Comparison of ENCODE assay signal across 8 cellular contexts in genomic region chr1:53946252-53947171, GRCh38. TPM values are rescaled to one million over a fixed set of nuclear protein-coding genes. Genes with fewer than 3 reads are reported as not detected.
DNase-seq lines count a peak whose midpoint lies in the region; ATAC-seq, FAIRE-seq and TF ChIP-seq lines count a peak whose summit lies in the region.

LRRC42 (plus strand) TSS chr1:53946350; CDS start chr1:53952000, 5,650 bp downstream.

- DNase-seq in AG09319 (ENCODE audit: extremely low read depth, low read depth) (no peak), GM13976 (ENCODE audit: low spot score) (peak; percentile 96), NCI-H2227 treated with DMSO at 0.1 percent for 48 hours (lab: John Stamatoyannopoulos, UW) (peak; percentile 96), bronchial epithelial cell (ENCODE audit: low read depth) (no peak), testis (no peak), NCI-H1092 (lab: John Stamatoyannopoulos, UW) (no peak)

- peak within 1 kb of the TSS; percentile 96 for H3K4me3 ChIP-seq in bronchial epithelial cell (ENCODE audit: low read depth, low read length)
- H3K4me3 ChIP-seq in liver (ENCODE audit: low read depth in 1 of 3, low read length in 3 of 3), result peak within 1 kb of the TSS; percentile 82 to 98 (median 96)
- H3K4me3 ChIP-seq in testis, result peak within 1 kb of the TSS; percentile 93 to 97

- no peak for TF ChIP-seq RAD21 in liver (IDR thresholded peaks at IDR 0.05)

- peaks cover 4% of the 10 kb centered on the region for H3K36me3 ChIP-seq in bronchial epithelial cell (ENCODE audit: control insufficient read depth, insufficient read depth, low read length)
- H3K36me3 ChIP-seq in liver (ENCODE audit: control insufficient read depth in 4 of 4, insufficient read depth in 3 of 4, low read depth in 1 of 4, low read length in 3 of 4), result no peaks in the 10 kb centered on the region
- no peaks in the 10 kb centered on the region for H3K36me3 ChIP-seq in testis (ENCODE audit: low read depth, missing control alignments)

- no peak for FAIRE-seq in bronchial epithelial cell (lab: Jason Lieb, UNC)

- H3K27me3 ChIP-seq in bronchial epithelial cell (ENCODE audit: control insufficient read depth, insufficient read depth, low read length) (no peaks in the 10 kb centered on the region), liver (ENCODE audit: control insufficient read depth in 4 of 4, insufficient read depth in 4 of 4, low read length in 3 of 4) (no peaks in the 10 kb centered on the region), testis (no peaks in the 10 kb centered on the region)

- TF ChIP-seq CTCF in AG09319 (IDR thresholded peaks at IDR 0.05; ENCODE audit: low read depth, low read length) (peak; percentile 13), GM13976 (IDR thresholded peaks at IDR 0.05; ENCODE audit: borderline replicate concordance, control extremely low read depth, extremely low read depth, insufficient read depth, missing control alignments) (peak; percentile 22), bronchial epithelial cell (IDR thresholded peaks at IDR 0.05; ENCODE audit: insufficient read depth, low read length, severe bottlenecking) (peak; percentile 49), liver (IDR thresholded peaks at IDR 0.05; ENCODE audit: low read depth, low read length, missing input control) (no peak), testis (IDR thresholded peaks at IDR 0.05) (peak in 1 of 3 experiments; percentile 13)

- peak; percentile 62 for ATAC-seq in HG02678 (IDR thresholded peaks at IDR 0.05; ENCODE audit: unreplicated experiment)

- peak within 1 kb of the TSS; percentile 35 to 89 for H3K9ac ChIP-seq in liver (ENCODE audit: low read depth in 1 of 2, low read length in 2 of 2)

- H3K27ac ChIP-seq in liver (ENCODE audit: low read depth in 1 of 2, low read length in 2 of 2) (peak within 1 kb of the TSS; percentile 90 to 91), testis (peak within 1 kb of the TSS; percentile 93 to 95)

- WGBS in liver, result 1% methylated on average over 58 of the region's 58 CpGs
- 1 to 3% methylated on average over 24 to 50 of the region's 58 CpGs for WGBS in testis, 2 donors

- intact Hi-C loops in testis (cut with DNase I; ENCODE audit: low total_unique reads), result no loop called here

- H3K9me3 ChIP-seq in liver (ENCODE audit: control insufficient read depth in 4 of 4, low read length in 3 of 4) (no peaks in the 10 kb centered on the region), testis (no peaks in the 10 kb centered on the region)

- H3K4me1 ChIP-seq in liver (ENCODE audit: control insufficient read depth in 4 of 4, insufficient read depth in 4 of 4, low read length in 3 of 4), result peaks cover 2 to 21% (median 17%) of the 10 kb centered on the region in 4 donors
- H3K4me1 ChIP-seq in testis, result peaks cover 24% of the 10 kb centered on the region

- no peak for TF ChIP-seq POLR2A in testis (IDR thresholded peaks at IDR 0.05)

- in situ Hi-C loops in GM13976 (cut with MboI; ENCODE audit: low sequenced_read_pairs, unreplicated experiment), result no loop called here

TF ChIP-seq in liver, 16 proteins besides CTCF, POLR2A, EP300 and RAD21:
- no peak for TF ChIP-seq EGR1 (IDR thresholded peaks at IDR 0.05; ENCODE audit: low read depth in 2 of 2)
- no peak for TF ChIP-seq SP1 (IDR thresholded peaks at IDR 0.05)
- TF ChIP-seq YY1 (IDR thresholded peaks at IDR 0.05), result no peak

RNA-seq across cellular contexts. Expression of gene LRRC42, which starts in this region (rescaled TPM):
- 44.9 and 51.1 TPM in 2 replicates for total RNA-seq in bronchial epithelial cell
- total RNA-seq in liver, result 10 to 100 TPM in 1 of 2 donors, 1 to 10 TPM in 1; 9.8 to 10.4 TPM
- polyA plus RNA-seq in liver, result 10 to 100 TPM; 11.4 to 14.8 TPM
- total RNA-seq in testis, result 10 to 100 TPM; 37.8 to 41.2 TPM
- 42.8 TPM for polyA plus RNA-seq in testis (ENCODE audit: insufficient read depth, low read depth, low replicate concordance)

Comparison
In these comparisons a context has a peak if more than half of its experiments do, and no peak if none do; other contexts are left out.
1. DNase-seq: peak in GM13976 (single experiment) and NCI-H2227 treated with DMSO at 0.1 percent for 48 hours (single experiment); none in AG09319 (single experiment), bronchial epithelial cell (single experiment), testis (single experiment) and NCI-H1092 (single experiment).
2. Peak in every context shown above with its lines, with median percentiles within 50 percentile points of each other: H3K4me3 ChIP-seq.